8 cellular contexts compared by ENCODE assay signal in genomic region chr3:49019941-49020334, GRCh38. TPM values are rescaled to one million over a fixed set of nuclear protein-coding genes. Genes with fewer than 3 reads are reported as not detected.
A peak's percentile ranks its signal among the peaks of the same experiment; 100 is the strongest.
DNase-seq lines count a peak whose midpoint lies in the region; ATAC-seq and TF ChIP-seq lines count a peak whose summit lies in the region.

No MANE protein-coding gene starts in this region.

- no peaks in the 10 kb centered on the region for H3K9me3 ChIP-seq in ectodermal cell (ENCODE audit: control insufficient read depth, low read length)

- H3K27me3 Mint-ChIP-seq in osteocyte (ENCODE audit: unreplicated experiment) = no peaks in the 10 kb centered on the region

- H3K4me3 Mint-ChIP-seq in osteocyte (ENCODE audit: unreplicated experiment) = peak overlapping the region; percentile 90

- H3K9me3 Mint-ChIP-seq in osteocyte (ENCODE audit: unreplicated experiment) = no peaks in the 10 kb centered on the region

- H3K27me3 ChIP-seq in ectodermal cell (ENCODE audit: control insufficient read depth, insufficient read depth, low read length, poor library complexity, severe bottlenecking) = no peaks in the 10 kb centered on the region

- peaks cover 32% of the 10 kb centered on the region for H3K36me3 Mint-ChIP-seq in osteocyte (ENCODE audit: unreplicated experiment)

- H3K27ac ChIP-seq in ectodermal cell (ENCODE audit: insufficient read depth, low read depth, low read length, poor library complexity, severe bottlenecking) = no peak overlapping the region

- peak overlapping the region; percentile 94 for H3K27ac Mint-ChIP-seq in osteocyte (ENCODE audit: unreplicated experiment)

- peak overlapping the region; percentile 97 for H3K4me3 ChIP-seq in ectodermal cell (ENCODE audit: insufficient read depth, low read depth, low read length)

- no peak for ATAC-seq in HG02870 (IDR thresholded peaks at IDR 0.05; ENCODE audit: unreplicated experiment)
- ATAC-seq in HG02571 (IDR thresholded peaks at IDR 0.05; ENCODE audit: unreplicated experiment) = no peak

- 67 to 73% methylated on average over 12 of the region's 12 CpGs for WGBS in ectodermal cell, 2 experiments

- peaks cover 35% of the 10 kb centered on the region for H3K36me3 ChIP-seq in ectodermal cell (ENCODE audit: control insufficient read depth, insufficient read depth, low read length)

- H3K4me1 Mint-ChIP-seq in osteocyte (ENCODE audit: unreplicated experiment) = peaks cover 40% of the 10 kb centered on the region

- peaks cover 18% of the 10 kb centered on the region for H3K4me1 ChIP-seq in ectodermal cell (ENCODE audit: control insufficient read depth, insufficient read depth, low read length)

- DNase-seq in EL (peak; percentile 38), NCI-H526 treated with DMSO at 0.1 percent for 48 hours (lab: John Stamatoyannopoulos, UW) (peak; percentile 8), osteocyte (ENCODE audit: extremely low spot score, unreplicated experiment) (no peak), inferior parietal cortex (ENCODE audit: extremely low spot score) (no peak), pons (ENCODE audit: low spot score) (no peak)

- TF ChIP-seq CTCF in osteocyte (IDR thresholded peaks at IDR 0.05) = no peak

RNA-seq across cellular contexts. Expression of gene DALRD3, which starts 1.6 kb away (rescaled TPM):
- polyA plus RNA-seq in ectodermal cell (2013, experiment 1 of 4) = 37.2 TPM
- 41.1 TPM for polyA plus RNA-seq in ectodermal cell (2013, experiment 2 of 4)
- 38.4 TPM for polyA plus RNA-seq in ectodermal cell (2013, experiment 3 of 4)
- polyA plus RNA-seq in ectodermal cell (2013, experiment 4 of 4) = 49.5 TPM
- total RNA-seq in osteocyte = 22.8 and 25.3 TPM in 2 replicates

RNA-seq across cellular contexts. Expression of gene NDUFAF3, which starts 2.0 kb away (rescaled TPM):
- polyA plus RNA-seq in ectodermal cell (2013, experiment 1 of 4) = 19.2 TPM
- 22.3 TPM for polyA plus RNA-seq in ectodermal cell (2013, experiment 2 of 4)
- polyA plus RNA-seq in ectodermal cell (2013, experiment 3 of 4) = 21.8 TPM
- polyA plus RNA-seq in ectodermal cell (2013, experiment 4 of 4) = 29.1 TPM
- total RNA-seq in osteocyte = 69.1 and 69.4 TPM in 2 replicates

RNA-seq across cellular contexts. Expression of gene IMPDH2, which starts 9.3 kb away (rescaled TPM):
- 330 TPM for polyA plus RNA-seq in ectodermal cell (2013, experiment 1 of 4)
- 332 TPM for polyA plus RNA-seq in ectodermal cell (2013, experiment 2 of 4)
- polyA plus RNA-seq in ectodermal cell (2013, experiment 3 of 4) = 252 TPM
- 258 TPM for polyA plus RNA-seq in ectodermal cell (2013, experiment 4 of 4)
- 202 and 203 TPM in 2 replicates for total RNA-seq in osteocyte

RNA-seq across cellular contexts. Expression of gene WDR6, which starts 12.7 kb away (rescaled TPM):
- 202 TPM for polyA plus RNA-seq in ectodermal cell (2013, experiment 1 of 4)
- 233 TPM for polyA plus RNA-seq in ectodermal cell (2013, experiment 2 of 4)
- 164 TPM for polyA plus RNA-seq in ectodermal cell (2013, experiment 3 of 4)
- 186 TPM for polyA plus RNA-seq in ectodermal cell (2013, experiment 4 of 4)
- 211 and 236 TPM in 2 replicates for total RNA-seq in osteocyte

RNA-seq across cellular contexts. Expression of gene P4HTM, which starts 29.9 kb away (rescaled TPM):
- 30.0 TPM for polyA plus RNA-seq in ectodermal cell (2013, experiment 1 of 4)
- 33.6 TPM for polyA plus RNA-seq in ectodermal cell (2013, experiment 2 of 4)
- 33.2 TPM for polyA plus RNA-seq in ectodermal cell (2013, experiment 3 of 4)
- 40.7 TPM for polyA plus RNA-seq in ectodermal cell (2013, experiment 4 of 4)
- 31.3 and 35.6 TPM in 2 replicates for total RNA-seq in osteocyte

Comparison
In these comparisons a context has a peak if more than half of its experiments do, and no peak if none do; other contexts are left out.
1. DNase-seq: peak in EL (single experiment) and NCI-H526 treated with DMSO at 0.1 percent for 48 hours (single experiment); none in osteocyte (single experiment), inferior parietal cortex (single experiment) and pons (single experiment).